ENCODE assay signal across 2 cellular contexts in genomic region chr7:150305250-150305893, GRCh38. TPM values are rescaled to one million over a fixed set of nuclear protein-coding genes. Genes with fewer than 3 reads are reported as not detected.
"Had no signal": no experiment of that assay in that cellular context is flagged by ENCODE, and none has a peak within 500 bp of the region (broad histone marks: within the 10 kb centered on the region; RNA-seq: fewer than 3 reads in every experiment).

No MANE protein-coding gene starts in this region.

RNA-seq across cellular contexts. Expression of gene RARRES2, which starts 36.1 kb away (rescaled TPM):
- polyA plus RNA-seq: immature natural killer cell; naive thymus-derived CD8-positive, alpha-beta T cell had no signal
